Comparison of ENCODE assay signal across 1 cellular context in the genomic region with DNA sequence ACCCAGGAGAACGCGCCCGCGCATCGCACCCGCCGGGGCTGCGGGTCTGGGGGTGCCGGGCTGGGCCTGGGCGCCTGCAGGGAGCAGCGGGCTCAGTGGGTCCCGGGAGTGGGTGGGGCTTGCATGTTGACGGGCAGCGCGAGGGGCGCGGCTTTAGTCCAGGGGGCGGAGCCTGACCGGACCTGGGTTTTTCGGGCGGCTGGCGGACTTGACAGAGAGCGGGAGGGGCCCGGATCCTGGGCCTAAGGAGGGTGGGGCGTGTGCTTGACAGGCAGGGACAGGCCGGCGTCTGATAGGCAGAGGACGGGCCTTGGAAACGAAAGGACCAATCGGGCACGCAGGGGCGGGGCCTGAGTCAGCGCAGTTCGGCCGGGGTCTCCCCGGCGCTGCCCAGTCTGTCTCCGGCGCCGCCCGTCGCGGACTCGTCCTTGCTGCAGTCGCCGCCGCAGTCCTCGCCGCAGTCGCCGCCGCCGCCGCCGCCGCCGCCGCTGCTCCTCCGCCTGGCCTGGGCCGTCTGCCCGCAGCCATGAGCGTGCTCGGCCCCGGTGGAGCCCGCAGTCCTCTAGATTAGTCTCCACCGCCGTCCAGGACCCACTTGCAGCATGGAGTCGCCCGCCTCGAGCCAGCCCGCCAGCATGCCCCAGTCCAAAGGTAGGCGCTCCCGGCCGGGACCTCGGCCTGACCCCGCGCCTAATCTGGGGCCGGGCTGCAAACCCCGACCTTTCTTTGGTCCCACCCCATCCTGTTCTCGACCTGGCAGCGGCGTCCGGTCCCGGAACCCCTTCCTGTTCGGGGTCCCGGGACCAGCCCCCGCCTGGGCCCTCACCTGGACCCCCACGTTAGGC.
TF ChIP-seq lines count a peak whose summit lies in the region.

A gene (plus strand): TSS at position 393 of the 845 bp plus-strand sequence. CDS start 210 bp downstream, at position 603.

TF ChIP-seq in HepG2, 621 proteins besides CTCF, POLR2A, EP300 and RAD21 (continued from another document and continues in another):
- TF ChIP-seq, protein P1, sequence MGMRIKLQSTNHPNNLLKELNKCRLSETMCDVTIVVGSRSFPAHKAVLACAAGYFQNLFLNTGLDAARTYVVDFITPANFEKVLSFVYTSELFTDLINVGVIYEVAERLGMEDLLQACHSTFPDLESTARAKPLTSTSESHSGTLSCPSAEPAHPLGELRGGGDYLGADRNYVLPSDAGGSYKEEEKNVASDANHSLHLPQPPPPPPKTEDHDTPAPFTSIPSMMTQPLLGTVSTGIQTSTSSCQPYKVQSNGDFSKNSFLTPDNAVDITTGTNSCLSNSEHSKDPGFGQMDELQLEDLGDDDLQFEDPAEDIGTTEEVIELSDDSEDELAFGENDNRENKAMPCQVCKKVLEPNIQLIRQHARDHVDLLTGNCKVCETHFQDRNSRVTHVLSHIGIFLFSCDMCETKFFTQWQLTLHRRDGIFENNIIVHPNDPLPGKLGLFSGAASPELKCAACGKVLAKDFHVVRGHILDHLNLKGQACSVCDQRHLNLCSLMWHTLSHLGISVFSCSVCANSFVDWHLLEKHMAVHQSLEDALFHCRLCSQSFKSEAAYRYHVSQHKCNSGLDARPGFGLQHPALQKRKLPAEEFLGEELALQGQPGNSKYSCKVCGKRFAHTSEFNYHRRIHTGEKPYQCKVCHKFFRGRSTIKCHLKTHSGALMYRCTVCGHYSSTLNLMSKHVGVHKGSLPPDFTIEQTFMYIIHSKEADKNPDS (CRISPR knock-in tag; IDR thresholded peaks at IDR 0.05), result no peak
- TF ChIP-seq RARA (CRISPR knock-in tag; IDR thresholded peaks at IDR 0.05) (0 out of 2 replicates have a peak, but pooled peaks have one; percentile 2), TEAD2 (CRISPR knock-in tag; IDR thresholded peaks at IDR 0.05) (no peak), ZSCAN31 (CRISPR knock-in tag; IDR thresholded peaks at IDR 0.05; ENCODE audit: low read depth) (peak; percentile 46; the same call in 1 of the 2 replicates), NRL (CRISPR knock-in tag; IDR thresholded peaks at IDR 0.05; ENCODE audit: borderline replicate concordance) (no peak), HDAC6 (IDR thresholded peaks at IDR 0.05; ENCODE audit: low read depth, low read length) (no peak), TBP (CRISPR knock-in tag; IDR thresholded peaks at IDR 0.05) (no peak), ZNF615 (CRISPR knock-in tag; IDR thresholded peaks at IDR 0.05; ENCODE audit: borderline replicate concordance) (no peak), ZNF382 (CRISPR knock-in tag; IDR thresholded peaks at IDR 0.05; ENCODE audit: borderline replicate concordance) (no peak), ZKSCAN1 (IDR thresholded peaks at IDR 0.05; ENCODE audit: low read length) (no peak), HNF4A (CRISPR knock-in tag; IDR thresholded peaks at IDR 0.05) (no peak), ZNF138 (CRISPR knock-in tag; IDR thresholded peaks at IDR 0.05; ENCODE audit: low read depth) (0 out of 2 replicates have a peak, but pooled peaks have one; percentile 59), TEAD3 (CRISPR knock-in tag; optimal IDR thresholded peaks at IDR 0.05; ENCODE audit: borderline replicate concordance) (no peak), ZFP36L1 (CRISPR knock-in tag; IDR thresholded peaks at IDR 0.05) (no peak), REL (CRISPR knock-in tag; conservative IDR thresholded peaks at IDR 0.05) (no peak), ZNF33A (CRISPR knock-in tag; IDR thresholded peaks at IDR 0.05; ENCODE audit: borderline replicate concordance) (no peak), ZNF264 (CRISPR knock-in tag; IDR thresholded peaks at IDR 0.05) (no peak), FOXJ3 (CRISPR knock-in tag; IDR thresholded peaks at IDR 0.05; ENCODE audit: borderline replicate concordance) (no peak), CHCHD3 (CRISPR knock-in tag; IDR thresholded peaks at IDR 0.05) (no peak), MTA3 (CRISPR knock-in tag; IDR thresholded peaks at IDR 0.05) (no peak), MATR3 (CRISPR knock-in tag; IDR thresholded peaks at IDR 0.05) (no peak), SAP130 (CRISPR knock-in tag; IDR thresholded peaks at IDR 0.05; ENCODE audit: low read depth) (peak; percentile 81), GATAD1 (CRISPR knock-in tag; IDR thresholded peaks at IDR 0.05) (0 out of 2 replicates have a peak, but pooled peaks have one; percentile 39), DMAP1 (CRISPR knock-in tag; IDR thresholded peaks at IDR 0.05) (no peak), ZNF256 (CRISPR knock-in tag; conservative IDR thresholded peaks at IDR 0.05) (no peak), ZNF749 (CRISPR knock-in tag; IDR thresholded peaks at IDR 0.05; ENCODE audit: borderline replicate concordance) (no peak; the same call in 1 of the 2 replicates), ZNF367 (CRISPR knock-in tag; IDR thresholded peaks at IDR 0.05; ENCODE audit: borderline replicate concordance) (no peak), TAF1 (CRISPR knock-in tag; IDR thresholded peaks at IDR 0.05) (peak; percentile 97), ZNF160 (CRISPR knock-in tag; IDR thresholded peaks at IDR 0.05) (0 out of 2 replicates have a peak, but pooled peaks have one; percentile 35), ZNF430 (CRISPR knock-in tag; IDR thresholded peaks at IDR 0.05) (no peak; the same call in 1 of the 2 replicates)
- TF ChIP-seq, protein P2, sequence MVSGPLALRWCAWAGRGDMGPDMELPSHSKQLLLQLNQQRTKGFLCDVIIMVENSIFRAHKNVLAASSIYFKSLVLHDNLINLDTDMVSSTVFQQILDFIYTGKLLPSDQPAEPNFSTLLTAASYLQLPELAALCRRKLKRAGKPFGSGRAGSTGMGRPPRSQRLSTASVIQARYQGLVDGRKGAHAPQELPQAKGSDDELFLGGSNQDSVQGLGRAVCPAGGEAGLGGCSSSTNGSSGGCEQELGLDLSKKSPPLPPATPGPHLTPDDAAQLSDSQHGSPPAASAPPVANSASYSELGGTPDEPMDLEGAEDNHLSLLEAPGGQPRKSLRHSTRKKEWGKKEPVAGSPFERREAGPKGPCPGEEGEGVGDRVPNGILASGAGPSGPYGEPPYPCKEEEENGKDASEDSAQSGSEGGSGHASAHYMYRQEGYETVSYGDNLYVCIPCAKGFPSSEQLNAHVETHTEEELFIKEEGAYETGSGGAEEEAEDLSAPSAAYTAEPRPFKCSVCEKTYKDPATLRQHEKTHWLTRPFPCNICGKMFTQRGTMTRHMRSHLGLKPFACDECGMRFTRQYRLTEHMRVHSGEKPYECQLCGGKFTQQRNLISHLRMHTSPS (CRISPR knock-in tag; IDR thresholded peaks at IDR 0.05; ENCODE audit: low read depth), result no peak
- TF ChIP-seq, protein P3, sequence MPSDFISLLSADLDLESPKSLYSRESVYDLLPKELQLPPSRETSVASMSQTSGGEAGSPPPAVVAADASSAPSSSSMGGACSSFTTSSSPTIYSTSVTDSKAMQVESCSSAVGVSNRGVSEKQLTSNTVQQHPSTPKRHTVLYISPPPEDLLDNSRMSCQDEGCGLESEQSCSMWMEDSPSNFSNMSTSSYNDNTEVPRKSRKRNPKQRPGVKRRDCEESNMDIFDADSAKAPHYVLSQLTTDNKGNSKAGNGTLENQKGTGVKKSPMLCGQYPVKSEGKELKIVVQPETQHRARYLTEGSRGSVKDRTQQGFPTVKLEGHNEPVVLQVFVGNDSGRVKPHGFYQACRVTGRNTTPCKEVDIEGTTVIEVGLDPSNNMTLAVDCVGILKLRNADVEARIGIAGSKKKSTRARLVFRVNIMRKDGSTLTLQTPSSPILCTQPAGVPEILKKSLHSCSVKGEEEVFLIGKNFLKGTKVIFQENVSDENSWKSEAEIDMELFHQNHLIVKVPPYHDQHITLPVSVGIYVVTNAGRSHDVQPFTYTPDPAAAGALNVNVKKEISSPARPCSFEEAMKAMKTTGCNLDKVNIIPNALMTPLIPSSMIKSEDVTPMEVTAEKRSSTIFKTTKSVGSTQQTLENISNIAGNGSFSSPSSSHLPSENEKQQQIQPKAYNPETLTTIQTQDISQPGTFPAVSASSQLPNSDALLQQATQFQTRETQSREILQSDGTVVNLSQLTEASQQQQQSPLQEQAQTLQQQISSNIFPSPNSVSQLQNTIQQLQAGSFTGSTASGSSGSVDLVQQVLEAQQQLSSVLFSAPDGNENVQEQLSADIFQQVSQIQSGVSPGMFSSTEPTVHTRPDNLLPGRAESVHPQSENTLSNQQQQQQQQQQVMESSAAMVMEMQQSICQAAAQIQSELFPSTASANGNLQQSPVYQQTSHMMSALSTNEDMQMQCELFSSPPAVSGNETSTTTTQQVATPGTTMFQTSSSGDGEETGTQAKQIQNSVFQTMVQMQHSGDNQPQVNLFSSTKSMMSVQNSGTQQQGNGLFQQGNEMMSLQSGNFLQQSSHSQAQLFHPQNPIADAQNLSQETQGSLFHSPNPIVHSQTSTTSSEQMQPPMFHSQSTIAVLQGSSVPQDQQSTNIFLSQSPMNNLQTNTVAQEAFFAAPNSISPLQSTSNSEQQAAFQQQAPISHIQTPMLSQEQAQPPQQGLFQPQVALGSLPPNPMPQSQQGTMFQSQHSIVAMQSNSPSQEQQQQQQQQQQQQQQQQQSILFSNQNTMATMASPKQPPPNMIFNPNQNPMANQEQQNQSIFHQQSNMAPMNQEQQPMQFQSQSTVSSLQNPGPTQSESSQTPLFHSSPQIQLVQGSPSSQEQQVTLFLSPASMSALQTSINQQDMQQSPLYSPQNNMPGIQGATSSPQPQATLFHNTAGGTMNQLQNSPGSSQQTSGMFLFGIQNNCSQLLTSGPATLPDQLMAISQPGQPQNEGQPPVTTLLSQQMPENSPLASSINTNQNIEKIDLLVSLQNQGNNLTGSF (CRISPR knock-in tag; IDR thresholded peaks at IDR 0.05), result 0 out of 2 replicates have a peak, but pooled peaks have one; percentile 52
- TF ChIP-seq, protein P4, sequence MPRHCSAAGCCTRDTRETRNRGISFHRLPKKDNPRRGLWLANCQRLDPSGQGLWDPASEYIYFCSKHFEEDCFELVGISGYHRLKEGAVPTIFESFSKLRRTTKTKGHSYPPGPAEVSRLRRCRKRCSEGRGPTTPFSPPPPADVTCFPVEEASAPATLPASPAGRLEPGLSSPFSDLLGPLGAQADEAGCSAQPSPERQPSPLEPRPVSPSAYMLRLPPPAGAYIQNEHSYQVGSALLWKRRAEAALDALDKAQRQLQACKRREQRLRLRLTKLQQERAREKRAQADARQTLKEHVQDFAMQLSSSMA (CRISPR knock-in tag; IDR thresholded peaks at IDR 0.05), result no peak
- TF ChIP-seq, protein P5, sequence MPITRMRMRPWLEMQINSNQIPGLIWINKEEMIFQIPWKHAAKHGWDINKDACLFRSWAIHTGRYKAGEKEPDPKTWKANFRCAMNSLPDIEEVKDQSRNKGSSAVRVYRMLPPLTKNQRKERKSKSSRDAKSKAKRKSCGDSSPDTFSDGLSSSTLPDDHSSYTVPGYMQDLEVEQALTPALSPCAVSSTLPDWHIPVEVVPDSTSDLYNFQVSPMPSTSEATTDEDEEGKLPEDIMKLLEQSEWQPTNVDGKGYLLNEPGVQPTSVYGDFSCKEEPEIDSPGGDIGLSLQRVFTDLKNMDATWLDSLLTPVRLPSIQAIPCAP (CRISPR knock-in tag; IDR thresholded peaks at IDR 0.05; ENCODE audit: low read depth), result no peak
- TF ChIP-seq, protein P6, sequence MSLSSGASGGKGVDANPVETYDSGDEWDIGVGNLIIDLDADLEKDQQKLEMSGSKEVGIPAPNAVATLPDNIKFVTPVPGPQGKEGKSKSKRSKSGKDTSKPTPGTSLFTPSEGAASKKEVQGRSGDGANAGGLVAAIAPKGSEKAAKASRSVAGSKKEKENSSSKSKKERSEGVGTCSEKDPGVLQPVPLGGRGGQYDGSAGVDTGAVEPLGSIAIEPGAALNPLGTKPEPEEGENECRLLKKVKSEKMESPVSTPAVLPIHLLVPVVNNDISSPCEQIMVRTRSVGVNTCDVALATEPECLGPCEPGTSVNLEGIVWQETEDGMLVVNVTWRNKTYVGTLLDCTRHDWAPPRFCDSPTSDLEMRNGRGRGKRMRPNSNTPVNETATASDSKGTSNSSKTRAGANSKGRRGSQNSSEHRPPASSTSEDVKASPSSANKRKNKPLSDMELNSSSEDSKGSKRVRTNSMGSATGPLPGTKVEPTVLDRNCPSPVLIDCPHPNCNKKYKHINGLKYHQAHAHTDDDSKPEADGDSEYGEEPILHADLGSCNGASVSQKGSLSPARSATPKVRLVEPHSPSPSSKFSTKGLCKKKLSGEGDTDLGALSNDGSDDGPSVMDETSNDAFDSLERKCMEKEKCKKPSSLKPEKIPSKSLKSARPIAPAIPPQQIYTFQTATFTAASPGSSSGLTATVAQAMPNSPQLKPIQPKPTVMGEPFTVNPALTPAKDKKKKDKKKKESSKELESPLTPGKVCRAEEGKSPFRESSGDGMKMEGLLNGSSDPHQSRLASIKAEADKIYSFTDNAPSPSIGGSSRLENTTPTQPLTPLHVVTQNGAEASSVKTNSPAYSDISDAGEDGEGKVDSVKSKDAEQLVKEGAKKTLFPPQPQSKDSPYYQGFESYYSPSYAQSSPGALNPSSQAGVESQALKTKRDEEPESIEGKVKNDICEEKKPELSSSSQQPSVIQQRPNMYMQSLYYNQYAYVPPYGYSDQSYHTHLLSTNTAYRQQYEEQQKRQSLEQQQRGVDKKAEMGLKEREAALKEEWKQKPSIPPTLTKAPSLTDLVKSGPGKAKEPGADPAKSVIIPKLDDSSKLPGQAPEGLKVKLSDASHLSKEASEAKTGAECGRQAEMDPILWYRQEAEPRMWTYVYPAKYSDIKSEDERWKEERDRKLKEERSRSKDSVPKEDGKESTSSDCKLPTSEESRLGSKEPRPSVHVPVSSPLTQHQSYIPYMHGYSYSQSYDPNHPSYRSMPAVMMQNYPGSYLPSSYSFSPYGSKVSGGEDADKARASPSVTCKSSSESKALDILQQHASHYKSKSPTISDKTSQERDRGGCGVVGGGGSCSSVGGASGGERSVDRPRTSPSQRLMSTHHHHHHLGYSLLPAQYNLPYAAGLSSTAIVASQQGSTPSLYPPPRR (CRISPR knock-in tag; IDR thresholded peaks at IDR 0.05; ENCODE audit: borderline replicate concordance), result no peak
- TF ChIP-seq, protein P7, sequence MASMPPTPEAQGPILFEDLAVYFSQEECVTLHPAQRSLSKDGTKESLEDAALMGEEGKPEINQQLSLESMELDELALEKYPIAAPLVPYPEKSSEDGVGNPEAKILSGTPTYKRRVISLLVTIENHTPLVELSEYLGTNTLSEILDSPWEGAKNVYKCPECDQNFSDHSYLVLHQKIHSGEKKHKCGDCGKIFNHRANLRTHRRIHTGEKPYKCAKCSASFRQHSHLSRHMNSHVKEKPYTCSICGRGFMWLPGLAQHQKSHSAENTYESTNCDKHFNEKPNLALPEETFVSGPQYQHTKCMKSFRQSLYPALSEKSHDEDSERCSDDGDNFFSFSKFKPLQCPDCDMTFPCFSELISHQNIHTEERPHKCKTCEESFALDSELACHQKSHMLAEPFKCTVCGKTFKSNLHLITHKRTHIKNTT (CRISPR knock-in tag; IDR thresholded peaks at IDR 0.05), result no peak
- TF ChIP-seq, protein P8, sequence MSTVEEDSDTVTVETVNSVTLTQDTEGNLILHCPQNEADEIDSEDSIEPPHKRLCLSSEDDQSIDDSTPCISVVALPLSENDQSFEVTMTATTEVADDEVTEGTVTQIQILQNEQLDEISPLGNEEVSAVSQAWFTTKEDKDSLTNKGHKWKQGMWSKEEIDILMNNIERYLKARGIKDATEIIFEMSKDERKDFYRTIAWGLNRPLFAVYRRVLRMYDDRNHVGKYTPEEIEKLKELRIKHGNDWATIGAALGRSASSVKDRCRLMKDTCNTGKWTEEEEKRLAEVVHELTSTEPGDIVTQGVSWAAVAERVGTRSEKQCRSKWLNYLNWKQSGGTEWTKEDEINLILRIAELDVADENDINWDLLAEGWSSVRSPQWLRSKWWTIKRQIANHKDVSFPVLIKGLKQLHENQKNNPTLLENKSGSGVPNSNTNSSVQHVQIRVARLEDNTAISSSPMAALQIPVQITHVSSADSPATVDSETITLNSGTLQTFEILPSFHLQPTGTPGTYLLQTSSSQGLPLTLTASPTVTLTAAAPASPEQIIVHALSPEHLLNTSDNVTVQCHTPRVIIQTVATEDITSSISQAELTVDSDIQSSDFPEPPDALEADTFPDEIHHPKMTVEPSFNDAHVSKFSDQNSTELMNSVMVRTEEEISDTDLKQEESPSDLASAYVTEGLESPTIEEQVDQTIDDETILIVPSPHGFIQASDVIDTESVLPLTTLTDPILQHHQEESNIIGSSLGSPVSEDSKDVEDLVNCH (CRISPR knock-in tag; IDR thresholded peaks at IDR 0.05), result no peak
